In the genomic region with DNA sequence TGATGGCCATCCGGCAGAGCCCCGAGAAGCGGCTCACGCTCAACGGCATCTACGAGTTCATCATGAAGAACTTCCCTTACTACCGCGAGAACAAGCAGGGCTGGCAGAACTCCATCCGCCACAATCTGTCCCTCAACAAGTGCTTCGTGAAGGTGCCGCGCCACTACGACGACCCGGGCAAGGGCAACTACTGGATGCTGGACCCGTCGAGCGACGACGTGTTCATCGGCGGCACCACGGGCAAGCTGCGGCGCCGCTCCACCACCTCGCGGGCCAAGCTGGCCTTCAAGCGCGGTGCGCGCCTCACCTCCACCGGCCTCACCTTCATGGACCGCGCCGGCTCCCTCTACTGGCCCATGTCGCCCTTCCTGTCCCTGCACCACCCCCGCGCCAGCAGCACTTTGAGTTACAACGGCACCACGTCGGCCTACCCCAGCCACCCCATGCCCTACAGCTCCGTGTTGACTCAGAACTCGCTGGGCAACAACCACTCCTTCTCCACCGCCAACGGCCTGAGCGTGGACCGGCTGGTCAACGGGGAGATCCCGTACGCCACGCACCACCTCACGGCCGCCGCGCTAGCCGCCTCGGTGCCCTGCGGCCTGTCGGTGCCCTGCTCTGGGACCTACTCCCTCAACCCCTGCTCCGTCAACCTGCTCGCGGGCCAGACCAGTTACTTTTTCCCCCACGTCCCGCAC, we compare ENCODE assay signal across 11 cellular contexts. TPM values are rescaled to one million over a fixed set of nuclear protein-coding genes. Genes with fewer than 3 reads are reported as not detected.
DNase-seq lines count a peak whose midpoint lies in the region; ATAC-seq, FAIRE-seq and TF ChIP-seq lines count a peak whose summit lies in the region.
"Had no signal": no experiment of that assay in that cellular context is flagged by ENCODE, and none has a peak within 500 bp of the region (broad histone marks: within the 10 kb centered on the region; RNA-seq: fewer than 3 reads in every experiment).

No MANE protein-coding gene starts in this region.

- no peaks in the 10 kb centered on the region for H3K36me3 ChIP-seq in MG63
- H3K36me3 ChIP-seq in small intestine (ENCODE audit: control insufficient read depth in 2 of 2, insufficient read depth in 2 of 2, low read length in 2 of 2) = no peaks in the 10 kb centered on the region

- H3K9me3 ChIP-seq in MG63 (no peaks in the 10 kb centered on the region), small intestine (ENCODE audit: control insufficient read depth, low read depth) (peaks cover 3% of the 10 kb centered on the region)

- H3K4me1 Mint-ChIP-seq in naive thymus-derived CD8-positive, alpha-beta T cell = peaks cover 12 to 29% (median 14%) of the 10 kb centered on the region in 4 donors
- H3K4me1 Mint-ChIP-seq in MCF 10A (ENCODE audit: insufficient read depth, unreplicated experiment) = no peaks in the 10 kb centered on the region

- H3K4me1 ChIP-seq in small intestine (ENCODE audit: control insufficient read depth in 2 of 2, insufficient read depth in 1 of 2, low read depth in 1 of 2, low read length in 1 of 2) = no peaks in the 10 kb centered on the region

- H3K4me3 ChIP-seq in MG63 (peak overlapping the region; percentile 28), small intestine (ENCODE audit: low read depth in 1 of 2, low read length in 2 of 2) (no peak overlapping the region)

- no TSS peak for BruUV-seq in MCF 10A (replicated peaks; lab: Mats Ljungman, UMichigan)

- peaks cover 2 to 27% (median 24%) of the 10 kb centered on the region in 3 donors for H3K36me3 Mint-ChIP-seq in naive thymus-derived CD8-positive, alpha-beta T cell
- H3K36me3 Mint-ChIP-seq in MCF 10A (ENCODE audit: insufficient read depth, unreplicated experiment) = peaks cover 13% of the 10 kb centered on the region

- peak overlapping the region; percentile 93 for H3K27ac ChIP-seq in cingulate gyrus (ENCODE audit: low read depth, low read length)
- no peak overlapping the region for H3K27ac ChIP-seq in small intestine (ENCODE audit: low read depth in 1 of 2, low read length in 1 of 2)

- ATAC-seq in naive thymus-derived CD8-positive, alpha-beta T cell = no peak
- no peak for ATAC-seq in GM21529 (IDR thresholded peaks at IDR 0.05; ENCODE audit: unreplicated experiment)

- H3K9me3 Mint-ChIP-seq in naive thymus-derived CD8-positive, alpha-beta T cell = peaks cover 3 to 19% (median 17%) of the 10 kb centered on the region in 9 donors
- H3K9me3 Mint-ChIP-seq in MCF 10A (ENCODE audit: unreplicated experiment) = peaks cover 5% of the 10 kb centered on the region

- H3K27me3 ChIP-seq in MG63 (no peaks in the 10 kb centered on the region), small intestine (ENCODE audit: control insufficient read depth in 2 of 2, insufficient read depth in 2 of 2, low read length in 2 of 2) (peaks cover 5 to 25% of the 10 kb centered on the region in 2 donors)

- POLR2A ChIA-PET in naive thymus-derived CD8-positive, alpha-beta T cell (lab: Charles Lee) = no interaction called here
- POLR2A ChIA-PET in MCF 10A (lab: Yijun Ruan, JAX) = no interaction called here

- no peak for TF ChIP-seq CTCF in MCF 10A (IDR thresholded peaks at IDR 0.05; ENCODE audit: unreplicated experiment)

- intact Hi-C loops in MCF 10A (cut with micrococcal nuclease) = no loop called here

- peaks cover 37 to 76% (median 56%) of the 10 kb centered on the region in 5 donors for H3K27me3 Mint-ChIP-seq in naive thymus-derived CD8-positive, alpha-beta T cell
- H3K27me3 Mint-ChIP-seq in MCF 10A (ENCODE audit: insufficient read depth, unreplicated experiment) = peaks cover 83% of the 10 kb centered on the region

- peak overlapping the region; percentile 19 to 75 (median 58) for H3K4me3 Mint-ChIP-seq in naive thymus-derived CD8-positive, alpha-beta T cell
- no peak overlapping the region for H3K4me3 Mint-ChIP-seq in MCF 10A (ENCODE audit: unreplicated experiment)

- CTCF ChIA-PET in MCF 10A (lab: Yijun Ruan, JAX) = interaction anchor here (5.8 kb wide), 1 partner anchor 14 kb away, joined by 35 read pairs; no protein-coding TSS in a partner anchor

- no peak for FAIRE-seq in small intestine (lab: Jason Lieb, UNC)

- DNase-seq in ELF-1 (ENCODE audit: low read depth, low spot score) (peak; percentile 84), MG63 (peak; percentile 12), MCF 10A (ENCODE audit: unreplicated experiment) (no peak), small intestine (no peak), HuH-7 (ENCODE audit: low spot score) (no peak)
- no peak for DNase-seq in naive thymus-derived CD8-positive, alpha-beta T cell
- DNase-seq: HFFc6, SHP77 had no signal

- WGBS in small intestine, 3 donors = 9 to 30% (median 26%) methylated on average over 52 to 65 of the region's 65 CpGs

- no peak overlapping the region for H3K27ac Mint-ChIP-seq in naive thymus-derived CD8-positive, alpha-beta T cell
- no peak overlapping the region for H3K27ac Mint-ChIP-seq in MCF 10A (ENCODE audit: low read depth, unreplicated experiment)
- H3K27ac Mint-ChIP-seq: HFFc6 had no signal

RNA-seq across cellular contexts. Expression of a gene that starts 1.4 kb away (rescaled TPM):
- 0.03 and 0.67 TPM in 2 replicates for total RNA-seq in MG63 (2014; rRNA removed; shearing (Covaris generic); ENCODE audit: low replicate concordance)
- not detected for total RNA-seq in naive thymus-derived CD8-positive, alpha-beta T cell
- not detected for polyA plus RNA-seq in naive thymus-derived CD8-positive, alpha-beta T cell
- total RNA-seq in MCF 10A (2022) = not detected in 2 replicates
- under 1 TPM in 1 of 3 donors, not detected in 2; 0.01 TPM for polyA plus RNA-seq in small intestine
- total RNA-seq: renal cortical epithelial cell had no signal

Comparison
In these comparisons a context has a peak if more than half of its experiments do, and no peak if none do; other contexts are left out.
1. DNase-seq: peak in ELF-1 (single experiment) and MG63 (single experiment); none in naive thymus-derived CD8-positive, alpha-beta T cell (0 of 10), MCF 10A (single experiment), small intestine (single experiment) and HuH-7 (single experiment).